In the genomic region with DNA sequence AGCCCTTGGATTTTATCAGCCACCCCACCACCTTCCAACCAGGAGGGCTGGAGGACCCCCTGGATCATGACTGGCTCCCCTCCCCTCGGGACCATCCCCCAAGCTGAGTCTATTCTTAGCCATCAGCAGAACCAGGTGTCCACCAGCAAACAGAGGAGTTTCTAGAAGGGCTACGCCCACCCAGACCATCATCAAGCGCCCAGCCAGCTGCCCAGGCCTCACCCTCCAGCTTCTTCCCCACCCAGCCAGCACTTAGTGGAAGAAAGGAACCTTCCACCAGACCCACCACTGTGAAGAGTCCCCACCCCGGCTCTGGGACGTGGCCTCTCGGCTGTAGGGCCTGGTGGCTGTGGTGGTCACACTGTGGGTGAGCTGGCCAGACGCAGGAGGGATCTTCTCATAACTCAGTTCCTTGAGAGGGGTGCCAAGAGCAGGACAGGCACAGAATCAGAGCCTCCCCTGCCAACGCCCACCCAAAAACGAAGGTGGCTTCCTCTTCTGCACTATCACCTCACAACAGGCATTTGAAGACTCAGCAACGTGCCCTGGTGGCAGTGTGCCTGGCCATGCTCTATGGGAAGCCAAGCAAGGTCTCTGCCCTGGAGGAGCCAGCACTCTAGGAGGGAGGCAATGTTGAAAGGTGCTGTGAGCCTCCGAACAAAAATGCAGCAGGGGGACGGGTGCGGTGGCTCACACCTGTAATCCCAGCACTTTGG, we compare ENCODE assay signal across 9 cellular contexts. TPM values are rescaled to one million over a fixed set of nuclear protein-coding genes. Genes with fewer than 3 reads are reported as not detected.
DNase-seq lines count a peak whose midpoint lies in the region; ATAC-seq and TF ChIP-seq lines count a peak whose summit lies in the region.
"Had no signal": no experiment of that assay in that cellular context is flagged by ENCODE, and none has a peak within 500 bp of the region (broad histone marks: within the 10 kb centered on the region; RNA-seq: fewer than 3 reads in every experiment).

No MANE protein-coding gene starts in this region.

- no peaks in the 10 kb centered on the region for H3K27me3 ChIP-seq in SJSA1 (replicated peaks)
- H3K27me3 ChIP-seq in endodermal cell (ENCODE audit: control insufficient read depth, insufficient read depth, low read length, poor library complexity, severe bottlenecking) = no peaks in the 10 kb centered on the region

- H3K27ac Mint-ChIP-seq in endodermal cell (no peak overlapping the region), nephron (peak overlapping the region; percentile 99 to 100 (median 100)), type B pancreatic cell (peak overlapping the region; percentile 64)
- H3K27ac Mint-ChIP-seq: activated naive CD8-positive, alpha-beta T cell treated with anti-CD3 and anti-CD28 coated beads, Interleukin-2, amount 50 U/mL, for 24 hours had no signal

- H3K4me3 Mint-ChIP-seq in endodermal cell (no peak overlapping the region), nephron (peak overlapping the region; percentile 71 to 82 (median 72)), type B pancreatic cell (no peak overlapping the region)
- H3K4me3 Mint-ChIP-seq: activated naive CD8-positive, alpha-beta T cell treated with anti-CD3 and anti-CD28 coated beads, Interleukin-2, amount 50 U/mL, for 24 hours had no signal

- H3K9me3 ChIP-seq in SJSA1 (replicated peaks) = no peaks in the 10 kb centered on the region
- H3K9me3 ChIP-seq in endodermal cell (ENCODE audit: control insufficient read depth, low read length) = no peaks in the 10 kb centered on the region

- no peak overlapping the region for H3K9ac ChIP-seq in endodermal cell (ENCODE audit: extremely low read depth, low read length, poor library complexity, severe bottlenecking)

- peak overlapping the region; percentile 91 for H3K27ac ChIP-seq in SJSA1
- peak overlapping the region; percentile 53 for H3K27ac ChIP-seq in endodermal cell (ENCODE audit: low read depth, low read length)

- 0 out of 2 replicates have a peak, but pooled peaks cover 4% of the 10 kb centered on the region for H3K36me3 ChIP-seq in SJSA1
- no peaks in the 10 kb centered on the region for H3K36me3 ChIP-seq in endodermal cell (ENCODE audit: control insufficient read depth, insufficient read depth, low read length)

- H3K4me1 ChIP-seq in SJSA1 (replicated peaks) = peaks cover 69% of the 10 kb centered on the region
- peaks cover 21% of the 10 kb centered on the region for H3K4me1 ChIP-seq in endodermal cell (ENCODE audit: control insufficient read depth, insufficient read depth, low read length)

- no peaks in the 10 kb centered on the region for H3K9me3 Mint-ChIP-seq in endodermal cell
- H3K9me3 Mint-ChIP-seq in nephron = no peaks in the 10 kb centered on the region
- H3K9me3 Mint-ChIP-seq in type B pancreatic cell = no peaks in the 10 kb centered on the region
- H3K9me3 Mint-ChIP-seq: activated naive CD8-positive, alpha-beta T cell treated with anti-CD3 and anti-CD28 coated beads, Interleukin-2, amount 50 U/mL, for 24 hours had no signal

- peak in 1 of 2 experiments; percentile 45 for DNase-seq in SJSA1 (ENCODE audit: low read depth in 1 of 2, low spot score in 2 of 2)
- DNase-seq in endodermal cell = no peak
- no peak for DNase-seq in type B pancreatic cell (ENCODE audit: extremely low spot score, unreplicated experiment)
- DNase-seq in stimulated activated CD4-positive, alpha-beta T cell treated with anti-CD3 and anti-CD28 coated beads, Interleukin-1b, Interleukin-23, amount 100 ng/mL, for 48 hours = no peak
- no peak for DNase-seq in NCI-H1694 treated with DMSO at 0.1 percent for 48 hours (lab: John Stamatoyannopoulos, UW)
- DNase-seq: NCI-H510A treated with DMSO at 0.1 percent for 48 hours had no signal

- H3K36me3 Mint-ChIP-seq in endodermal cell (ENCODE audit: low read depth) = no peaks in the 10 kb centered on the region
- H3K36me3 Mint-ChIP-seq in nephron (ENCODE audit: low read depth) = peaks cover 10% of the 10 kb centered on the region
- peaks cover 4% of the 10 kb centered on the region for H3K36me3 Mint-ChIP-seq in type B pancreatic cell

- 92 to 96% methylated on average over 8 to 12 of the region's 13 CpGs for WGBS in endodermal cell (ENCODE audit: insufficient coverage in 1 of 2, insufficient read length in 1 of 2), 2 experiments

- ATAC-seq in GM19328 (IDR thresholded peaks at IDR 0.05; ENCODE audit: unreplicated experiment) = no peak
- ATAC-seq: activated naive CD8-positive, alpha-beta T cell treated with anti-CD3 and anti-CD28 coated beads, Interleukin-2, amount 50 U/mL, for 24 hours had no signal

- H3K4me3 ChIP-seq in SJSA1 (peak overlapping the region; percentile 21), endodermal cell (ENCODE audit: low read length) (no peak overlapping the region)

- TF ChIP-seq CTCF in endodermal cell (conservative IDR thresholded peaks at IDR 0.05) (no peak), nephron (IDR thresholded peaks at IDR 0.05; ENCODE audit: unreplicated experiment in 3 of 3) (no peak), type B pancreatic cell (conservative IDR thresholded peaks at IDR 0.05) (no peak)

- H3K27me3 Mint-ChIP-seq in endodermal cell (ENCODE audit: insufficient read depth) (no peaks in the 10 kb centered on the region), nephron (ENCODE audit: low read depth) (no peaks in the 10 kb centered on the region), type B pancreatic cell (no peaks in the 10 kb centered on the region)
- H3K27me3 Mint-ChIP-seq: activated naive CD8-positive, alpha-beta T cell treated with anti-CD3 and anti-CD28 coated beads, Interleukin-2, amount 50 U/mL, for 24 hours had no signal

- H3K4me1 Mint-ChIP-seq in endodermal cell (peaks cover 22% of the 10 kb centered on the region), nephron (peaks cover 82% of the 10 kb centered on the region), type B pancreatic cell (ENCODE audit: unreplicated experiment) (peaks cover 45% of the 10 kb centered on the region)

RNA-seq across cellular contexts. Expression of a gene that starts 19.0 kb away (rescaled TPM):
- 68.6 and 76.5 TPM in 2 replicates for total RNA-seq in SJSA1 (2014; rRNA removed; shearing (Covaris generic))
- total RNA-seq in endodermal cell = 10 to 100 TPM; 41.7 to 45.9 TPM
- 51.8 TPM for polyA plus RNA-seq in endodermal cell (2013, experiment 1 of 2)
- 45.1 TPM for polyA plus RNA-seq in endodermal cell (2013, experiment 2 of 2)
- 26.3 and 63.4 TPM in 2 replicates for total RNA-seq in type B pancreatic cell (ENCODE audit: low replicate concordance)

Comparison
In these comparisons a context has a peak if more than half of its experiments do, and no peak if none do; other contexts are left out.
1. H3K4me3 Mint-ChIP-seq: peak in nephron (3 of 3); none in endodermal cell (single experiment) and type B pancreatic cell (single experiment).